Comparison of ENCODE assay signal across 23 cellular contexts in the genomic region with DNA sequence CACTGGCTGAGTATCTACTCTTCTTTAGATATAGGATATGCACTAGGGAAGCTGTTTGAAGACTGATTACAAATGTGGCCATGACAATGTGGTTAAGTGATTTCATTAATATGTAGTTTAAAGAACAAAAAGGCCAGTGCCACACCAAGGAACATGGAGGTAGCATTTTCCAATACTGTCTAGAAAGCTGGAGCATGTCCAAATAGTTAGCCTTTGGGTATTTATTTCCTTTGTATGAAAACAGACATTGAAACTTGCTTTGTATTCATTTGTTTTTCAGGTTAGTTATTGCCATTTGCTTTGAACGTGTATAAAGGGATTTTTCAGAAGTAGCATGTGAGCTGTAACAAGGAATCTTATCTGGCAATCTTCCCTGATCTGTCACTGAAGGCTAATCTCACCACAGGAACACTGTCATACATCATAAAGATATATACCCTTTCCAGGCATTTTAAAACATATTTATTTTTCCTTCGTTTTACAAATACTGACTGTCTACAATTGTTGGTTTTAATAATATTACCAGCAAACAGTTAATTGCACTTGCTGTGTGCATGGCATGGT.
"Had no signal": no experiment of that assay in that cellular context is flagged by ENCODE, and none has a peak within 500 bp of the region (broad histone marks: within the 10 kb centered on the region; RNA-seq: fewer than 3 reads in every experiment).

No MANE protein-coding gene starts in this region.

- H3K27ac ChIP-seq: brain microvascular endothelial cell, cardiac muscle cell, Peyer's patch, RWPE1, SJCRH30 had no signal

- ATAC-seq: activated CD4-positive, CD25-positive, alpha-beta regulatory T cell treated with anti-CD3 and anti-CD28 coated beads, Interleukin-2, amount 50 U/mL, for 24 hours; activated CD8-positive, alpha-beta T cell treated with anti-CD3 and anti-CD28 coated beads for 36 hours; activated T-cell treated with anti-CD3 and anti-CD28 coated beads, Interleukin-2, amount 50 U/mL, for 72 hours had no signal

- H3K27me3 ChIP-seq: brain microvascular endothelial cell, cardiac muscle cell, Peyer's patch, SJCRH30 had no signal

- H3K36me3 ChIP-seq: brain microvascular endothelial cell, cardiac muscle cell, Peyer's patch, SJCRH30 had no signal

- DNase-seq: activated CD4-positive, alpha-beta T cell treated with anti-CD3 and anti-CD28 coated beads for 4 hours; activated CD8-positive, alpha-beta memory T cell treated with anti-CD3 and anti-CD28 coated beads, Interleukin-2, amount 50 U/mL, for 4 hours; activated CD8-positive, alpha-beta T cell treated with anti-CD3 and anti-CD28 coated beads for 36 hours; activated gamma-delta T cell treated with Interleukin-2 at 50 U/mL for 16 hours; activated naive CD4-positive, alpha-beta T cell treated with anti-CD3 and anti-CD28 coated beads, Interleukin-2, amount 10 ng/mL, durations not matched to agents 7 days and 5 days; activated naive CD8-positive, alpha-beta T cell treated with anti-CD3 and anti-CD28 coated beads for 36 hours; activated T-cell treated with anti-CD3 and anti-CD28 coated beads, Interleukin-2, amount 50 U/mL, for 72 hours; brain microvascular endothelial cell; NCI-H1105 treated with DMSO at 0.1 percent for 48 hours; NCI-H1436 treated with DMSO at 0.1 percent for 48 hours; NCI-H187; NCI-H2227 treated with DMSO at 0.1 percent for 48 hours; NCI-H446 treated with DMSO at 0.1 percent for 48 hours; NCI-H524 treated with DMSO at 0.1 percent for 48 hours; NCI-H774; Peyer's patch; Right ventricle myocardium superior; SJCRH30; SK-N-SH; T-helper 1 cell had no signal

- H3K9me3 ChIP-seq: Peyer's patch, SJCRH30, SK-N-SH had no signal

- H3K9ac ChIP-seq: SK-N-SH had no signal

- H3K9me2 ChIP-seq: SK-N-SH had no signal

- H3K4me1 ChIP-seq: Peyer's patch, SJCRH30 had no signal

- H3K4me2 ChIP-seq: SK-N-SH had no signal

- H3K4me3 ChIP-seq: cardiac muscle cell, Peyer's patch, SJCRH30 had no signal
